8 cellular contexts compared by ENCODE assay signal in genomic region chr7:69739182-69739581, GRCh38.
A peak's percentile ranks its signal among the peaks of the same experiment; 100 is the strongest.
DNase-seq lines count a peak whose midpoint lies in the region; ATAC-seq, FAIRE-seq and TF ChIP-seq lines count a peak whose summit lies in the region.

No MANE protein-coding gene starts in this region.

- intact Hi-C loops in A673 (cut with micrococcal nuclease; ENCODE audit: unreplicated experiment) (no loop called here), spleen (cut with DNase I; ENCODE audit: low total_unique reads) (no loop called here), lower leg skin (cut with DNase I; ENCODE audit: low total_unique reads) (no loop called here)

- DNase-seq in A673 (ENCODE audit: low spot score) (peak; percentile 37), spleen (no peak), BE2C (no peak), frontal cortex (ENCODE audit: low spot score in 2 of 2) (no peak), lower leg skin (ENCODE audit: low spot score in 2 of 2) (no peak)
- peak; percentile 24 for DNase-seq in activated naive CD8-positive, alpha-beta T cell treated with anti-CD3 and anti-CD28 coated beads for 36 hours

- H3K4me1 ChIP-seq in A673 (ENCODE audit: insufficient read depth, low read length, poor library complexity, severe bottlenecking) (peaks cover 38% of the 10 kb centered on the region), spleen (peaks cover 0 to 25% (median 8%) of the 10 kb centered on the region in 6 donors), BE2C (peaks cover 55% of the 10 kb centered on the region)

- H3K27me3 Mint-ChIP-seq in activated naive CD8-positive, alpha-beta T cell treated with anti-CD3 and anti-CD28 coated beads for 36 hours, result peaks cover 27% of the 10 kb centered on the region

- BruUV-seq in A673 (replicated peaks; lab: Mats Ljungman, UMichigan), result no TSS peak

- TF ChIP-seq POLR2A in spleen (IDR thresholded peaks at IDR 0.05) (no peak), lower leg skin (IDR thresholded peaks at IDR 0.05) (no peak)

- 50 to 78% (median 74%) methylated on average over 1 of the region's 1 CpG for WGBS in spleen, 5 donors
- WGBS in lower leg skin, 2 donors, result 52 to 57% methylated on average over 1 of the region's 1 CpG

- H3K4me3 Mint-ChIP-seq in activated naive CD8-positive, alpha-beta T cell treated with anti-CD3 and anti-CD28 coated beads for 36 hours, result no peak overlapping the region

- no peak overlapping the region for H3K27ac Mint-ChIP-seq in activated naive CD8-positive, alpha-beta T cell treated with anti-CD3 and anti-CD28 coated beads for 36 hours

- no peaks in the 10 kb centered on the region for H3K36me3 Mint-ChIP-seq in activated naive CD8-positive, alpha-beta T cell treated with anti-CD3 and anti-CD28 coated beads for 36 hours

- no peak for FAIRE-seq in frontal cortex (lab: Jason Lieb, UNC)

- H3K27me3 ChIP-seq in A673 (replicated peaks; ENCODE audit: insufficient read depth, low read depth, low read length, poor library complexity) (no peaks in the 10 kb centered on the region), spleen (replicated peaks in 1 of 7) (no peaks in the 10 kb centered on the region), BE2C (no peaks in the 10 kb centered on the region; the same call in 1 of the 2 replicates)

- H3K9me3 ChIP-seq in A673 (ENCODE audit: low read depth, low read length, poor library complexity, severe bottlenecking) (no peaks in the 10 kb centered on the region), spleen (no peaks in the 10 kb centered on the region), BE2C (no peaks in the 10 kb centered on the region)

- H3K36me3 ChIP-seq in A673 (ENCODE audit: insufficient read depth, low read length, poor library complexity, severe bottlenecking), result no peaks in the 10 kb centered on the region
- no peaks in the 10 kb centered on the region for H3K36me3 ChIP-seq in spleen
- H3K36me3 ChIP-seq in BE2C, result no peaks in the 10 kb centered on the region

- H3K27ac ChIP-seq in A673 (ENCODE audit: low read depth, low read length, poor library complexity, severe bottlenecking) (peak overlapping the region; percentile 66), spleen (no peak overlapping the region)

- CTCF ChIA-PET in A673 (lab: Charles Lee), result interaction anchor here (0.6 kb wide), 1 partner anchor 158 kb away, joined by 4 read pairs; no protein-coding TSS in a partner anchor

- POLR2A ChIA-PET in A673 (lab: Charles Lee; ENCODE audit: low non-redundant PET), result interaction anchor here (0.6 to 0.7 kb wide), 2 partner anchors 38 to 48 kb away, joined by 3 to 4 read pairs; no protein-coding TSS in a partner anchor

- H3K4me1 Mint-ChIP-seq in activated naive CD8-positive, alpha-beta T cell treated with anti-CD3 and anti-CD28 coated beads for 36 hours, result peaks cover 15% of the 10 kb centered on the region

- ATAC-seq in GM18907 (IDR thresholded peaks at IDR 0.05; ENCODE audit: unreplicated experiment) (peak; percentile 81), HG03045 (IDR thresholded peaks at IDR 0.05; ENCODE audit: unreplicated experiment) (peak; percentile 69)

- no peaks in the 10 kb centered on the region for H3K9me3 Mint-ChIP-seq in activated naive CD8-positive, alpha-beta T cell treated with anti-CD3 and anti-CD28 coated beads for 36 hours

- H3K4me3 ChIP-seq in A673 (ENCODE audit: low read depth, low read length, poor library complexity, severe bottlenecking) (no peak overlapping the region), spleen (no peak overlapping the region), BE2C (ENCODE audit: low read depth, low read length) (no peak overlapping the region), lower leg skin (ENCODE audit: low read depth, poor library complexity, severe bottlenecking) (no peak overlapping the region)

- TF ChIP-seq CTCF in A673 (conservative IDR thresholded peaks at IDR 0.05; ENCODE audit: low read depth, low read length) (no peak), spleen (IDR thresholded peaks at IDR 0.05 in 8 of 11, conservative IDR thresholded peaks at IDR 0.05 in 3 of 11) (no peak), BE2C (IDR thresholded peaks at IDR 0.05; ENCODE audit: low read depth, low read length) (no peak), lower leg skin (IDR thresholded peaks at IDR 0.05) (no peak)

Comparison
In these comparisons a context has a peak if more than half of its experiments do, and no peak if none do; other contexts are left out.
1. DNase-seq: peak in A673 (single experiment) and activated naive CD8-positive, alpha-beta T cell treated with anti-CD3 and anti-CD28 coated beads for 36 hours (single experiment); none in spleen (single experiment), BE2C (single experiment), frontal cortex (0 of 2) and lower leg skin (0 of 2).